In genomic region chr12:50314629-50315312, GRCh38 we compare ENCODE assay signal across 9 cellular contexts. TPM values are rescaled to one million over a fixed set of nuclear protein-coding genes. Genes with fewer than 3 reads are reported as not detected.
DNase-seq lines count a peak whose midpoint lies in the region; ATAC-seq, FAIRE-seq and TF ChIP-seq lines count a peak whose summit lies in the region.
"Had no signal": no experiment of that assay in that cellular context is flagged by ENCODE, and none has a peak within 500 bp of the region (broad histone marks: within the 10 kb centered on the region; RNA-seq: fewer than 3 reads in every experiment).

No MANE protein-coding gene starts in this region.

- no peaks in the 10 kb centered on the region for H3K36me3 ChIP-seq in astrocyte (ENCODE audit: insufficient read depth, low read length)
- H3K36me3 ChIP-seq in kidney epithelial cell (ENCODE audit: control insufficient read depth, insufficient read depth, low read length): no peaks in the 10 kb centered on the region
- H3K36me3 ChIP-seq: BLaER1 had no signal

- H2AFZ ChIP-seq in astrocyte (ENCODE audit: low read depth, low read length): no peak overlapping the region

- no peak for FAIRE-seq in astrocyte (lab: Jason Lieb, UNC)

- CTCF ChIA-PET in activated CD4-positive, alpha-beta memory T cell treated with anti-CD3 and anti-CD28 coated beads, Interleukin-2, amount 10 ng/mL, durations not matched to agents 7 days and 5 days (lab: Charles Lee): interaction anchor here (0.5 to 2.1 kb wide), 26 partner anchors 9 to 240 kb away, joined by 3 to 16 read pairs (median 4); partner anchors contain the start of genes COX14 and SMARCD1

- no peak overlapping the region for H3K9ac ChIP-seq in astrocyte (ENCODE audit: low read length)
- H3K9ac ChIP-seq: BLaER1 had no signal

- H3K4me2 ChIP-seq in astrocyte (ENCODE audit: low read length): no peak overlapping the region
- H3K4me2 ChIP-seq: BLaER1 had no signal

- H3K36me3 Mint-ChIP-seq in astrocyte (ENCODE audit: low read depth, unreplicated experiment): peaks cover 6% of the 10 kb centered on the region
- no peaks in the 10 kb centered on the region for H3K36me3 Mint-ChIP-seq in activated CD4-positive, alpha-beta memory T cell treated with anti-CD3 and anti-CD28 coated beads, Interleukin-2, amount 10 ng/mL, durations not matched to agents 7 days and 5 days (ENCODE audit: low read depth)
- H3K36me3 Mint-ChIP-seq in T-helper 2 cell treated with Interferon-gamma antibody and Interleukin-4, amounts not matched to agents 5 μg/mL and 100 μg/mL, for 36 hours (ENCODE audit: low read depth): no peaks in the 10 kb centered on the region
- H3K36me3 Mint-ChIP-seq in stimulated activated effector memory CD8-positive, alpha-beta T cell treated with anti-CD3 and anti-CD28 coated beads, Interleukin-12 subunit alpha, Interleukin-12 subunit beta, amount 100 ng/mL, for 72 hours: no peaks in the 10 kb centered on the region

- no peaks in the 10 kb centered on the region for H3K79me2 ChIP-seq in astrocyte (ENCODE audit: insufficient read depth, low read length)

- H3K4me3 ChIP-seq in astrocyte (ENCODE audit: insufficient read depth, low read depth, low read length): no peak overlapping the region
- H3K4me3 ChIP-seq in kidney epithelial cell (ENCODE audit: low read depth, low read length): no peak overlapping the region
- H3K4me3 ChIP-seq: BLaER1 had no signal

- H3K27ac Mint-ChIP-seq in astrocyte (ENCODE audit: unreplicated experiment): peak overlapping the region; percentile 77
- H3K27ac Mint-ChIP-seq in activated CD4-positive, alpha-beta memory T cell treated with anti-CD3 and anti-CD28 coated beads, Interleukin-2, amount 10 ng/mL, durations not matched to agents 7 days and 5 days: no peak overlapping the region
- no peak overlapping the region for H3K27ac Mint-ChIP-seq in T-helper 2 cell treated with Interferon-gamma antibody and Interleukin-4, amounts not matched to agents 5 μg/mL and 100 μg/mL, for 36 hours
- H3K27ac Mint-ChIP-seq in stimulated activated effector memory CD8-positive, alpha-beta T cell treated with anti-CD3 and anti-CD28 coated beads, Interleukin-12 subunit alpha, Interleukin-12 subunit beta, amount 100 ng/mL, for 72 hours: no peak overlapping the region

- no peak overlapping the region for H3K27ac ChIP-seq in astrocyte (ENCODE audit: low read depth, low read length)
- H3K27ac ChIP-seq: BLaER1 had no signal

- H3K4me3 Mint-ChIP-seq in astrocyte (ENCODE audit: unreplicated experiment): no peak overlapping the region
- no peak overlapping the region for H3K4me3 Mint-ChIP-seq in activated CD4-positive, alpha-beta memory T cell treated with anti-CD3 and anti-CD28 coated beads, Interleukin-2, amount 10 ng/mL, durations not matched to agents 7 days and 5 days
- H3K4me3 Mint-ChIP-seq in T-helper 2 cell treated with Interferon-gamma antibody and Interleukin-4, amounts not matched to agents 5 μg/mL and 100 μg/mL, for 36 hours: no peak overlapping the region
- no peak overlapping the region for H3K4me3 Mint-ChIP-seq in stimulated activated effector memory CD8-positive, alpha-beta T cell treated with anti-CD3 and anti-CD28 coated beads, Interleukin-12 subunit alpha, Interleukin-12 subunit beta, amount 100 ng/mL, for 72 hours

- H3K27me3 ChIP-seq in astrocyte (ENCODE audit: insufficient read depth, low read length) (no peaks in the 10 kb centered on the region), kidney epithelial cell (ENCODE audit: control insufficient read depth, insufficient read depth, low read length) (no peaks in the 10 kb centered on the region)
- H3K27me3 ChIP-seq: BLaER1 had no signal

- no peaks in the 10 kb centered on the region for H4K20me1 ChIP-seq in astrocyte (ENCODE audit: insufficient read depth, low read length)
- H4K20me1 ChIP-seq: BLaER1 had no signal

- POLR2A ChIA-PET in activated CD4-positive, alpha-beta memory T cell treated with anti-CD3 and anti-CD28 coated beads, Interleukin-2, amount 10 ng/mL, durations not matched to agents 7 days and 5 days (lab: Charles Lee): interaction anchor here (1.2 to 1.3 kb wide), 2 partner anchors 31 to 203 kb away, joined by 3 to 5 read pairs; partner anchors contain the start of gene COX14

- DNase-seq in DMS79 treated with DMSO at 0.1 percent for 48 hours (lab: John Stamatoyannopoulos, UW) (peak; percentile 53), DMS79 (lab: John Stamatoyannopoulos, UW) (no peak), NCI-H1092 treated with DMSO at 0.1 percent for 48 hours (lab: John Stamatoyannopoulos, UW) (peak; percentile 33), astrocyte (ENCODE audit: low read depth) (peak; percentile 30), kidney epithelial cell (ENCODE audit: low read depth) (peak; percentile 19)
- DNase-seq in activated CD4-positive, alpha-beta memory T cell treated with anti-CD3 and anti-CD28 coated beads, Interleukin-2, amount 10 ng/mL, durations not matched to agents 7 days and 5 days: no peak
- no peak for DNase-seq in T-helper 2 cell treated with Interferon-gamma antibody and Interleukin-4, amounts not matched to agents 5 μg/mL and 100 μg/mL, for 36 hours (ENCODE audit: low spot score)
- no peak for DNase-seq in stimulated activated effector memory CD8-positive, alpha-beta T cell treated with anti-CD3 and anti-CD28 coated beads, Interleukin-12 subunit alpha, Interleukin-12 subunit beta, amount 100 ng/mL, for 72 hours (ENCODE audit: low spot score in 2 of 2)

- TF ChIP-seq CTCF in astrocyte (IDR thresholded peaks at IDR 0.05; ENCODE audit: insufficient read depth, low read depth, low read length) (peak; percentile 83), kidney epithelial cell (IDR thresholded peaks at IDR 0.05; ENCODE audit: insufficient read depth, low read length, poor library complexity, severe bottlenecking) (peak; percentile 69)

- H3K9me3 Mint-ChIP-seq in astrocyte (ENCODE audit: unreplicated experiment): peaks cover 1% of the 10 kb centered on the region
- no peaks in the 10 kb centered on the region for H3K9me3 Mint-ChIP-seq in activated CD4-positive, alpha-beta memory T cell treated with anti-CD3 and anti-CD28 coated beads, Interleukin-2, amount 10 ng/mL, durations not matched to agents 7 days and 5 days
- H3K9me3 Mint-ChIP-seq in T-helper 2 cell treated with Interferon-gamma antibody and Interleukin-4, amounts not matched to agents 5 μg/mL and 100 μg/mL, for 36 hours: no peaks in the 10 kb centered on the region
- H3K9me3 Mint-ChIP-seq in stimulated activated effector memory CD8-positive, alpha-beta T cell treated with anti-CD3 and anti-CD28 coated beads, Interleukin-12 subunit alpha, Interleukin-12 subunit beta, amount 100 ng/mL, for 72 hours: no peaks in the 10 kb centered on the region

- no peaks in the 10 kb centered on the region for H3K4me1 Mint-ChIP-seq in astrocyte (ENCODE audit: low read depth, unreplicated experiment)
- peaks cover 6% of the 10 kb centered on the region for H3K4me1 Mint-ChIP-seq in activated CD4-positive, alpha-beta memory T cell treated with anti-CD3 and anti-CD28 coated beads, Interleukin-2, amount 10 ng/mL, durations not matched to agents 7 days and 5 days
- H3K4me1 Mint-ChIP-seq in T-helper 2 cell treated with Interferon-gamma antibody and Interleukin-4, amounts not matched to agents 5 μg/mL and 100 μg/mL, for 36 hours (ENCODE audit: low read depth): peaks cover 6% of the 10 kb centered on the region
- no peaks in the 10 kb centered on the region for H3K4me1 Mint-ChIP-seq in stimulated activated effector memory CD8-positive, alpha-beta T cell treated with anti-CD3 and anti-CD28 coated beads, Interleukin-12 subunit alpha, Interleukin-12 subunit beta, amount 100 ng/mL, for 72 hours

- H3K4me1 ChIP-seq in astrocyte (ENCODE audit: insufficient read depth, low read length): no peaks in the 10 kb centered on the region
- H3K4me1 ChIP-seq: BLaER1 had no signal

- no peak for ATAC-seq in stimulated activated effector memory CD8-positive, alpha-beta T cell treated with anti-CD3 and anti-CD28 coated beads, Interleukin-12 subunit alpha, Interleukin-12 subunit beta, amount 100 ng/mL, for 72 hours

- H3K9me3 ChIP-seq in astrocyte (ENCODE audit: insufficient read depth, low read depth, low read length): no peaks in the 10 kb centered on the region
- H3K9me3 ChIP-seq: BLaER1 had no signal

- no peaks in the 10 kb centered on the region for H3K27me3 Mint-ChIP-seq in astrocyte (ENCODE audit: low read depth, unreplicated experiment)
- no peaks in the 10 kb centered on the region for H3K27me3 Mint-ChIP-seq in activated CD4-positive, alpha-beta memory T cell treated with anti-CD3 and anti-CD28 coated beads, Interleukin-2, amount 10 ng/mL, durations not matched to agents 7 days and 5 days
- H3K27me3 Mint-ChIP-seq in T-helper 2 cell treated with Interferon-gamma antibody and Interleukin-4, amounts not matched to agents 5 μg/mL and 100 μg/mL, for 36 hours (ENCODE audit: low read depth): no peaks in the 10 kb centered on the region

RNA-seq across cellular contexts. Expression of gene LIMA1, which starts 31.5 kb away (rescaled TPM):
- total RNA-seq in astrocyte: 169 and 173 TPM in 2 replicates
- 89.0 and 96.0 TPM in 2 replicates for total RNA-seq in kidney epithelial cell
- total RNA-seq in activated CD4-positive, alpha-beta memory T cell treated with anti-CD3 and anti-CD28 coated beads, Interleukin-2, amount 10 ng/mL, durations not matched to agents 7 days and 5 days: 10 to 100 TPM; 59.4 to 59.9 TPM

Comparison
In these comparisons a context has a peak if more than half of its experiments do, and no peak if none do; other contexts are left out.
1. DNase-seq: peak in DMS79 treated with DMSO at 0.1 percent for 48 hours (single experiment), NCI-H1092 treated with DMSO at 0.1 percent for 48 hours (single experiment), astrocyte (single experiment) and kidney epithelial cell (single experiment); none in DMS79 (single experiment), activated CD4-positive, alpha-beta memory T cell treated with anti-CD3 and anti-CD28 coated beads, Interleukin-2, amount 10 ng/mL, durations not matched to agents 7 days and 5 days (single experiment), T-helper 2 cell treated with Interferon-gamma antibody and Interleukin-4, amounts not matched to agents 5 μg/mL and 100 μg/mL, for 36 hours (single experiment) and stimulated activated effector memory CD8-positive, alpha-beta T cell treated with anti-CD3 and anti-CD28 coated beads, Interleukin-12 subunit alpha, Interleukin-12 subunit beta, amount 100 ng/mL, for 72 hours (0 of 2).